In genomic region chr1:148372731-148373130, GRCh38 we compare ENCODE assay signal across 9 cellular contexts.
DNase-seq lines count a peak whose midpoint lies in the region; ATAC-seq and TF ChIP-seq lines count a peak whose summit lies in the region.
"Had no signal": no experiment of that assay in that cellular context is flagged by ENCODE, and none has a peak within 500 bp of the region (broad histone marks: within the 10 kb centered on the region; RNA-seq: fewer than 3 reads in every experiment).

No MANE protein-coding gene starts in this region.

- no peaks in the 10 kb centered on the region for H3K27me3 Mint-ChIP-seq in activated T-cell treated with anti-CD3 and anti-CD28 coated beads, Interleukin-2, amount 50 U/mL, for 72 hours (ENCODE audit: low read depth)
- H3K27me3 Mint-ChIP-seq in CD14-positive monocyte (ENCODE audit: low read depth in 3 of 3), result peaks cover 3 to 9% (median 4%) of the 10 kb centered on the region in 3 donors

- CTCF ChIA-PET in A673 (lab: Charles Lee), result no interaction called here

- H4K20me1 ChIP-seq in hepatocyte (ENCODE audit: insufficient read depth, poor library complexity, severe bottlenecking), result no peaks in the 10 kb centered on the region

- intact Hi-C loops in CD14-positive monocyte (cut with micrococcal nuclease), result no loop called here
- intact Hi-C loops in A673 (cut with micrococcal nuclease; ENCODE audit: unreplicated experiment), result no loop called here

- H3K9me3 ChIP-seq in hepatocyte (ENCODE audit: low read depth) (no peaks in the 10 kb centered on the region), A673 (ENCODE audit: low read depth, low read length, poor library complexity, severe bottlenecking) (no peaks in the 10 kb centered on the region)

- BruUV-seq in A673 (replicated peaks; lab: Mats Ljungman, UMichigan), result no TSS peak

- H3K4me2 ChIP-seq in hepatocyte, result no peak overlapping the region

- H2AFZ ChIP-seq in hepatocyte, result no peak overlapping the region

- peak; percentile 70 to 74 for ATAC-seq in activated T-cell treated with anti-CD3 and anti-CD28 coated beads, Interleukin-2, amount 50 U/mL, for 72 hours (replicated peaks in 1 of 2)

- POLR2A ChIA-PET in A673 (lab: Charles Lee; ENCODE audit: low non-redundant PET), result no interaction called here

- H3K27ac ChIP-seq in hepatocyte, result peak overlapping the region; percentile 15
- no peak overlapping the region for H3K27ac ChIP-seq in A673 (ENCODE audit: low read depth, low read length, poor library complexity, severe bottlenecking)
- H3K27ac ChIP-seq in coronary artery, result no peak overlapping the region

- H3K36me3 ChIP-seq in hepatocyte (replicated peaks; ENCODE audit: insufficient read depth, low read depth) (no peaks in the 10 kb centered on the region), A673 (ENCODE audit: insufficient read depth, low read length, poor library complexity, severe bottlenecking) (no peaks in the 10 kb centered on the region)

- no peak overlapping the region for H3K4me3 ChIP-seq in hepatocyte
- no peak overlapping the region for H3K4me3 ChIP-seq in A673 (ENCODE audit: low read depth, low read length, poor library complexity, severe bottlenecking)
- no peak overlapping the region for H3K4me3 ChIP-seq in coronary artery

- peaks cover 57% of the 10 kb centered on the region for H3K4me1 Mint-ChIP-seq in activated T-cell treated with anti-CD3 and anti-CD28 coated beads, Interleukin-2, amount 50 U/mL, for 72 hours (ENCODE audit: low read depth)
- peaks cover 31% of the 10 kb centered on the region for H3K4me1 Mint-ChIP-seq in CD14-positive monocyte

- H3K79me2 ChIP-seq in hepatocyte, result no peaks in the 10 kb centered on the region

- WGBS in hepatocyte (ENCODE audit: low lambda C conversion rate, missing lambda C conversion rate), result 82% methylated on average over 3 of the region's 3 CpGs

- no peaks in the 10 kb centered on the region for H3K9me2 ChIP-seq in hepatocyte (replicated peaks; ENCODE audit: insufficient read depth)

- TF ChIP-seq CTCF in hepatocyte (IDR thresholded peaks at IDR 0.05; ENCODE audit: poor library complexity) (no peak), CD14-positive monocyte (IDR thresholded peaks at IDR 0.05) (no peak), A673 (conservative IDR thresholded peaks at IDR 0.05; ENCODE audit: low read depth, low read length) (no peak), coronary artery (IDR thresholded peaks at IDR 0.05) (no peak)

- no peaks in the 10 kb centered on the region for H3K4me1 ChIP-seq in hepatocyte (ENCODE audit: insufficient read depth)
- H3K4me1 ChIP-seq in A673 (ENCODE audit: insufficient read depth, low read length, poor library complexity, severe bottlenecking), result no peaks in the 10 kb centered on the region

- no peaks in the 10 kb centered on the region for H3K27me3 ChIP-seq in hepatocyte
- no peaks in the 10 kb centered on the region for H3K27me3 ChIP-seq in A673 (replicated peaks; ENCODE audit: insufficient read depth, low read depth, low read length, poor library complexity)

- H3K36me3 Mint-ChIP-seq in activated T-cell treated with anti-CD3 and anti-CD28 coated beads, Interleukin-2, amount 50 U/mL, for 72 hours (ENCODE audit: insufficient read depth in 2 of 2), result no peaks in the 10 kb centered on the region
- H3K36me3 Mint-ChIP-seq in CD14-positive monocyte, result no peaks in the 10 kb centered on the region

- H3K27ac Mint-ChIP-seq in activated T-cell treated with anti-CD3 and anti-CD28 coated beads, Interleukin-2, amount 50 U/mL, for 72 hours, result peak overlapping the region; percentile 96
- peak overlapping the region in 2 of 7 donors; percentile 37 to 65 for H3K27ac Mint-ChIP-seq in CD14-positive monocyte

- DNase-seq in stimulated activated CD4-positive, alpha-beta T cell treated with anti-CD3 and anti-CD28 coated beads, Interleukin-12 subunit alpha, Interleukin-12 subunit beta, amount 100 ng/mL, for 24 hours (ENCODE audit: low read depth in 2 of 2), result peak; percentile 15 to 23
- no peak for DNase-seq in stimulated activated CD4-positive, alpha-beta T cell treated with anti-CD3 and anti-CD28 coated beads, Interleukin-12 subunit alpha, Interleukin-12 subunit beta, amount 100 ng/mL, for 4 hours
- DNase-seq in activated T-cell treated with anti-CD3 and anti-CD28 coated beads, Interleukin-2, amount 50 U/mL, for 72 hours, result peak; percentile 60 to 61
- DNase-seq in hepatocyte (ENCODE audit: low spot score) (no peak), CD14-positive monocyte (ENCODE audit: low spot score) (no peak), A673 (ENCODE audit: low spot score) (no peak), coronary artery (ENCODE audit: low spot score) (no peak), SW480 (ENCODE audit: low spot score) (no peak)
- DNase-seq: NCI-H774 had no signal

- peak overlapping the region; percentile 77 to 90 for H3K4me3 Mint-ChIP-seq in activated T-cell treated with anti-CD3 and anti-CD28 coated beads, Interleukin-2, amount 50 U/mL, for 72 hours
- no peak overlapping the region for H3K4me3 Mint-ChIP-seq in CD14-positive monocyte

- H3K9me3 Mint-ChIP-seq in activated T-cell treated with anti-CD3 and anti-CD28 coated beads, Interleukin-2, amount 50 U/mL, for 72 hours, result no peaks in the 10 kb centered on the region
- H3K9me3 Mint-ChIP-seq in CD14-positive monocyte, result peaks cover 0 to 2% (median 0%) of the 10 kb centered on the region in 7 donors

Comparison
In these comparisons a context has a peak if more than half of its experiments do, and no peak if none do; other contexts are left out.
1. DNase-seq: peak in stimulated activated CD4-positive, alpha-beta T cell treated with anti-CD3 and anti-CD28 coated beads, Interleukin-12 subunit alpha, Interleukin-12 subunit beta, amount 100 ng/mL, for 24 hours (2 of 2) and activated T-cell treated with anti-CD3 and anti-CD28 coated beads, Interleukin-2, amount 50 U/mL, for 72 hours (2 of 2); none in stimulated activated CD4-positive, alpha-beta T cell treated with anti-CD3 and anti-CD28 coated beads, Interleukin-12 subunit alpha, Interleukin-12 subunit beta, amount 100 ng/mL, for 4 hours (single experiment), hepatocyte (single experiment), CD14-positive monocyte (single experiment), A673 (single experiment), coronary artery (single experiment) and SW480 (single experiment).
2. H3K4me3 Mint-ChIP-seq: peak in activated T-cell treated with anti-CD3 and anti-CD28 coated beads, Interleukin-2, amount 50 U/mL, for 72 hours (2 of 2); none in CD14-positive monocyte (0 of 2).